In genomic region chr7:99677646-99678045, GRCh38 we compare ENCODE assay signal across 22 cellular contexts. TPM values are rescaled to one million over a fixed set of nuclear protein-coding genes. Genes with fewer than 3 reads are reported as not detected.
"Had no signal": no experiment of that assay in that cellular context is flagged by ENCODE, and none has a peak within 500 bp of the region (broad histone marks: within the 10 kb centered on the region; RNA-seq: fewer than 3 reads in every experiment).

No MANE protein-coding gene starts in this region.

- H3K4me1 ChIP-seq: tibial artery had no signal

- H3K27me3 Mint-ChIP-seq: activated CD4-positive, alpha-beta memory T cell treated with anti-CD3 and anti-CD28 coated beads for 36 hours; activated CD4-positive, alpha-beta T cell treated with anti-CD3 and anti-CD28 coated beads for 36 hours had no signal

- H3K27ac ChIP-seq: brain microvascular endothelial cell, gastrocnemius medialis, left ventricle myocardium inferior, ovary, sigmoid colon, tibial artery had no signal

- H3K9me3 Mint-ChIP-seq: activated CD4-positive, alpha-beta memory T cell treated with anti-CD3 and anti-CD28 coated beads for 36 hours; natural killer cell had no signal

- ATAC-seq: activated CD4-positive, alpha-beta T cell treated with anti-CD3 and anti-CD28 coated beads for 36 hours; esophagus mucosa; gastrocnemius medialis; mucosa of descending colon; natural killer cell; stimulated activated naive B cell treated with anti-CD40 and anti-IgM and Interleukin-4, amounts not matched to agents 10 μg/mL and 1 μg/mL and 100 μg/mL, for 72 hours had no signal

- H3K4me3 ChIP-seq: gastrocnemius medialis, left ventricle myocardium inferior, mucosa of descending colon, ovary, sigmoid colon, tibial artery had no signal

- H3K4me3 Mint-ChIP-seq: activated CD4-positive, alpha-beta memory T cell treated with anti-CD3 and anti-CD28 coated beads for 36 hours; activated CD4-positive, alpha-beta T cell treated with anti-CD3 and anti-CD28 coated beads for 36 hours; natural killer cell; stimulated activated naive B cell treated with anti-CD40 and anti-IgM and Interleukin-4, amounts not matched to agents 10 μg/mL and 1 μg/mL and 100 μg/mL, for 72 hours had no signal

- H3K27me3 ChIP-seq: brain microvascular endothelial cell, gastrocnemius medialis, ovary, sigmoid colon, tibial artery had no signal

- H3K36me3 ChIP-seq: brain microvascular endothelial cell, gastrocnemius medialis, left ventricle myocardium inferior, ovary, tibial artery had no signal

- H3K27ac Mint-ChIP-seq: activated CD4-positive, alpha-beta memory T cell treated with anti-CD3 and anti-CD28 coated beads for 36 hours; activated CD4-positive, alpha-beta T cell treated with anti-CD3 and anti-CD28 coated beads for 36 hours; natural killer cell; stimulated activated naive B cell treated with anti-CD40 and anti-IgM and Interleukin-4, amounts not matched to agents 10 μg/mL and 1 μg/mL and 100 μg/mL, for 72 hours had no signal

- FAIRE-seq: colon, kidney, urothelium cell line had no signal

- H3K9me3 ChIP-seq: gastrocnemius medialis, mucosa of descending colon, ovary, sigmoid colon had no signal

- DNase-seq: activated CD4-positive, alpha-beta memory T cell treated with anti-CD3 and anti-CD28 coated beads for 36 hours; activated CD4-positive, alpha-beta T cell treated with anti-CD3 and anti-CD28 coated beads for 36 hours; activated T-cell treated with anti-CD3 and anti-CD28 coated beads for 4 hours; brain microvascular endothelial cell; central memory CD4-positive, alpha-beta T cell; gastrocnemius medialis; head of caudate nucleus; kidney; left ventricle myocardium inferior; mesenchymal stem cell; mucosa of descending colon; natural killer cell; ovary; sigmoid colon; stimulated activated naive B cell treated with anti-CD40 and anti-IgM and Interleukin-4, amounts not matched to agents 10 μg/mL and 1 μg/mL and 100 μg/mL, for 72 hours; substantia nigra; SW 1271; tibial artery had no signal

RNA-seq across cellular contexts. Expression of gene CYP3A5, which starts 2.1 kb away (rescaled TPM):
- total RNA-seq: activated CD4-positive, alpha-beta memory T cell treated with anti-CD3 and anti-CD28 coated beads for 36 hours; activated CD4-positive, alpha-beta T cell treated with anti-CD3 and anti-CD28 coated beads for 36 hours; left ventricle myocardium inferior; T-helper 2 cell treated with Interferon-gamma antibody and Interleukin-4, amounts not matched to agents 100 ng/mL and 5 ng/mL, for 36 hours had no signal

RNA-seq across cellular contexts. Expression of gene CYP3A7, which starts 57.4 kb away (rescaled TPM):
- total RNA-seq: activated CD4-positive, alpha-beta memory T cell treated with anti-CD3 and anti-CD28 coated beads for 36 hours; activated CD4-positive, alpha-beta T cell treated with anti-CD3 and anti-CD28 coated beads for 36 hours; esophagus mucosa; kidney; left ventricle myocardium inferior; natural killer cell; T-helper 2 cell treated with Interferon-gamma antibody and Interleukin-4, amounts not matched to agents 100 ng/mL and 5 ng/mL, for 36 hours had no signal
